Comparison of ENCODE assay signal across 24 cellular contexts in genomic region chr7:110568388-110568787, GRCh38.
"Had no signal": no experiment of that assay in that cellular context is flagged by ENCODE, and none has a peak within 500 bp of the region (broad histone marks: within the 10 kb centered on the region; RNA-seq: fewer than 3 reads in every experiment).

No MANE protein-coding gene starts in this region.

- H3K4me1 ChIP-seq: neural progenitor cell, parathyroid adenoma, psoas muscle, stomach, upper lobe of right lung had no signal

- DNase-seq: activated CD4-positive, alpha-beta T cell treated with anti-CD3 and anti-CD28 coated beads for 36 hours; activated CD4-positive, CD25-positive, alpha-beta regulatory T cell; activated CD8-positive, alpha-beta memory T cell treated with anti-CD3 and anti-CD28 coated beads, Interleukin-2, amount 10 ng/mL, durations not matched to agents 7 days and 5 days; activated CD8-positive, alpha-beta T cell treated with anti-CD3 and anti-CD28 coated beads, Interleukin-2, amount 10 ng/mL, durations not matched to agents 7 days and 5 days; activated naive CD4-positive, alpha-beta T cell; activated T-cell treated with anti-CD3 and anti-CD28 coated beads, Interleukin-2, amount 50 U/mL, for 72 hours; dermis blood vessel endothelial cell; effector memory CD4-positive, alpha-beta T cell; islet precursor cell; mesenchymal stem cell; naive thymus-derived CD8-positive, alpha-beta T cell; occipital lobe; psoas muscle; stimulated activated CD4-positive, alpha-beta T cell treated with anti-CD3 and anti-CD28 coated beads, Interleukin-15, amount 100 ng/mL, for 24 hours; stimulated activated CD4-positive, alpha-beta T cell treated with anti-CD3 and anti-CD28 coated beads, Interleukin-2, amount 100 ng/mL, for 24 hours; stimulated activated naive B cell treated with anti-CD40 and anti-IgM and Interleukin-4, amounts not matched to agents 10 μg/mL and 1 μg/mL and 100 μg/mL, for 72 hours; stomach; thyroid gland; upper lobe of right lung had no signal

- H3K79me2 ChIP-seq: hepatocyte, parathyroid adenoma had no signal

- H3K36me3 ChIP-seq: gastroesophageal sphincter, neural progenitor cell, right atrium auricular region, stomach, thyroid gland, upper lobe of right lung had no signal

- H3K27ac ChIP-seq: gastroesophageal sphincter, hepatocyte, neural progenitor cell, parathyroid adenoma, psoas muscle, right atrium auricular region, stomach, thyroid gland, upper lobe of right lung had no signal

- H3K4me2 ChIP-seq: hepatocyte, neural progenitor cell had no signal

- H3K4me3 ChIP-seq: gastroesophageal sphincter, hepatocyte, neural progenitor cell, psoas muscle, right atrium auricular region, stomach, thyroid gland, upper lobe of right lung had no signal

- H3K9ac ChIP-seq: neural progenitor cell, parathyroid adenoma had no signal

- H2AFZ ChIP-seq: hepatocyte, neural progenitor cell, parathyroid adenoma had no signal

- H3K27me3 ChIP-seq: gastroesophageal sphincter, hepatocyte, neural progenitor cell, right atrium auricular region, stomach, thyroid gland, upper lobe of right lung had no signal

- H3K9me3 ChIP-seq: gastroesophageal sphincter, psoas muscle, right atrium auricular region, stomach, thyroid gland, upper lobe of right lung had no signal
